1 cellular context compared by ENCODE assay signal in the genomic region with DNA sequence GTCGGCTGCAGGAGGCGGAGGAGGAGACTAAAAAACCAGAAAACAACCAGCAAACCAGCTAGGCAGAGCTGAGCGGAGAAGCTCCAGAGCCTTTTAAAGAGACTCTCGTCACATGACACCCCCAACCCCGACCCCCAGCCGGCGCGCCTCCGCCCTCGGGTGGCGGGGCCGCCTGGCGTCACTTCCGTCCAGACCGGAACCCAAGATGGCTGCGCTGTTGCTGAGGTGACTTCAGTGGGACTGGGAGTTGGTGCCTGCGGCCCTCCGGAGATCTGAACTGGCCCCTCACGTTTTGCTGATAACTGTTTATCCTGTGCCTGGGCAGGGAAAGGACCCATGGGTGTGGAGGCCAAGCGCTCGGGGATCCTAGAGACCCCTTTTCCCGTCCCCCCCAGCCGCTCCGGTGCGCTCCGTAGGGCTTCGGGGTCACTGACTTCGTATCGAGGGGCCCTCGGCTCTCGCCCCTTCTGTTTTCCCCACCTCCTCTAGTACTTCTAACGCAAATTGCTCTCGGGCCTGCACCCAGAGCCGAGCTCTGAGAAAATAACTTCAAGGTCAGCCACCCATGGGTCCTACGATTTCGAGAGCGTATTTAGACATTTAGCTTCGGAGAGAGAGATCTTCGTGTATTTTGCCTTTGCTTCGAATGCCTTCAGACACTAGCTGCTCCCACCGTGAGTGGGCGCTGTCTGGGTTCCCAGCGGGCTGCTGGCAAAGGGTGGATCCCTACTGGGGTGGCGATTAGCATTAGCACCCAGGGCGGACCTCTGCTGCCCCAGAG.
A peak's percentile ranks its signal among the peaks of the same experiment; 100 is the strongest.
TF ChIP-seq lines count a peak whose summit lies in the region.

A gene with protein sequence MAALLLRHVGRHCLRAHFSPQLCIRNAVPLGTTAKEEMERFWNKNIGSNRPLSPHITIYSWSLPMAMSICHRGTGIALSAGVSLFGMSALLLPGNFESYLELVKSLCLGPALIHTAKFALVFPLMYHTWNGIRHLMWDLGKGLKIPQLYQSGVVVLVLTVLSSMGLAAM (plus strand): TSS at position 181 of the 781 bp plus-strand sequence. CDS start 25 bp downstream, at position 206.

TF ChIP-seq in SK-N-SH, 30 proteins besides CTCF, POLR2A, EP300 and RAD21 (continued from another document):
- no peak for TF ChIP-seq FOXM1 (IDR thresholded peaks at IDR 0.05; ENCODE audit: low read depth)
- TF ChIP-seq, protein P1, sequence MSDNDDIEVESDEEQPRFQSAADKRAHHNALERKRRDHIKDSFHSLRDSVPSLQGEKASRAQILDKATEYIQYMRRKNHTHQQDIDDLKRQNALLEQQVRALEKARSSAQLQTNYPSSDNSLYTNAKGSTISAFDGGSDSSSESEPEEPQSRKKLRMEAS (IDR thresholded peaks at IDR 0.05; ENCODE audit: low read depth): peak; percentile 67
- TF ChIP-seq, protein P2, sequence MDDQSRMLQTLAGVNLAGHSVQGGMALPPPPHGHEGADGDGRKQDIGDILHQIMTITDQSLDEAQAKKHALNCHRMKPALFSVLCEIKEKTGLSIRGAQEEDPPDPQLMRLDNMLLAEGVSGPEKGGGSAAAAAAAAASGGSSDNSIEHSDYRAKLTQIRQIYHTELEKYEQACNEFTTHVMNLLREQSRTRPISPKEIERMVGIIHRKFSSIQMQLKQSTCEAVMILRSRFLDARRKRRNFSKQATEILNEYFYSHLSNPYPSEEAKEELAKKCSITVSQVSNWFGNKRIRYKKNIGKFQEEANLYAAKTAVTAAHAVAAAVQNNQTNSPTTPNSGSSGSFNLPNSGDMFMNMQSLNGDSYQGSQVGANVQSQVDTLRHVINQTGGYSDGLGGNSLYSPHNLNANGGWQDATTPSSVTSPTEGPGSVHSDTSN (IDR thresholded peaks at IDR 0.05): peak; percentile 28; the same call in 1 of the 2 replicates
- TF ChIP-seq, protein P3, sequence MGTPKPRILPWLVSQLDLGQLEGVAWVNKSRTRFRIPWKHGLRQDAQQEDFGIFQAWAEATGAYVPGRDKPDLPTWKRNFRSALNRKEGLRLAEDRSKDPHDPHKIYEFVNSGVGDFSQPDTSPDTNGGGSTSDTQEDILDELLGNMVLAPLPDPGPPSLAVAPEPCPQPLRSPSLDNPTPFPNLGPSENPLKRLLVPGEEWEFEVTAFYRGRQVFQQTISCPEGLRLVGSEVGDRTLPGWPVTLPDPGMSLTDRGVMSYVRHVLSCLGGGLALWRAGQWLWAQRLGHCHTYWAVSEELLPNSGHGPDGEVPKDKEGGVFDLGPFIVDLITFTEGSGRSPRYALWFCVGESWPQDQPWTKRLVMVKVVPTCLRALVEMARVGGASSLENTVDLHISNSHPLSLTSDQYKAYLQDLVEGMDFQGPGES (IDR thresholded peaks at IDR 0.05; ENCODE audit: low read depth, low read length): no peak
- peak; percentile 63; the same call in 1 of the 2 replicates for TF ChIP-seq MXI1 (IDR thresholded peaks at IDR 0.05; ENCODE audit: low read depth, low read length)
- TF ChIP-seq, protein P4, sequence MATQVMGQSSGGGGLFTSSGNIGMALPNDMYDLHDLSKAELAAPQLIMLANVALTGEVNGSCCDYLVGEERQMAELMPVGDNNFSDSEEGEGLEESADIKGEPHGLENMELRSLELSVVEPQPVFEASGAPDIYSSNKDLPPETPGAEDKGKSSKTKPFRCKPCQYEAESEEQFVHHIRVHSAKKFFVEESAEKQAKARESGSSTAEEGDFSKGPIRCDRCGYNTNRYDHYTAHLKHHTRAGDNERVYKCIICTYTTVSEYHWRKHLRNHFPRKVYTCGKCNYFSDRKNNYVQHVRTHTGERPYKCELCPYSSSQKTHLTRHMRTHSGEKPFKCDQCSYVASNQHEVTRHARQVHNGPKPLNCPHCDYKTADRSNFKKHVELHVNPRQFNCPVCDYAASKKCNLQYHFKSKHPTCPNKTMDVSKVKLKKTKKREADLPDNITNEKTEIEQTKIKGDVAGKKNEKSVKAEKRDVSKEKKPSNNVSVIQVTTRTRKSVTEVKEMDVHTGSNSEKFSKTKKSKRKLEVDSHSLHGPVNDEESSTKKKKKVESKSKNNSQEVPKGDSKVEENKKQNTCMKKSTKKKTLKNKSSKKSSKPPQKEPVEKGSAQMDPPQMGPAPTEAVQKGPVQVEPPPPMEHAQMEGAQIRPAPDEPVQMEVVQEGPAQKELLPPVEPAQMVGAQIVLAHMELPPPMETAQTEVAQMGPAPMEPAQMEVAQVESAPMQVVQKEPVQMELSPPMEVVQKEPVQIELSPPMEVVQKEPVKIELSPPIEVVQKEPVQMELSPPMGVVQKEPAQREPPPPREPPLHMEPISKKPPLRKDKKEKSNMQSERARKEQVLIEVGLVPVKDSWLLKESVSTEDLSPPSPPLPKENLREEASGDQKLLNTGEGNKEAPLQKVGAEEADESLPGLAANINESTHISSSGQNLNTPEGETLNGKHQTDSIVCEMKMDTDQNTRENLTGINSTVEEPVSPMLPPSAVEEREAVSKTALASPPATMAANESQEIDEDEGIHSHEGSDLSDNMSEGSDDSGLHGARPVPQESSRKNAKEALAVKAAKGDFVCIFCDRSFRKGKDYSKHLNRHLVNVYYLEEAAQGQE (IDR thresholded peaks at IDR 0.05; ENCODE audit: low read depth, low read length): peak; percentile 52
- no peak for TF ChIP-seq NFIC (IDR thresholded peaks at IDR 0.05; ENCODE audit: borderline replicate concordance)
- TF ChIP-seq SIN3A (IDR thresholded peaks at IDR 0.05; ENCODE audit: borderline replicate concordance, low read depth, low read length): 0 out of 2 replicates have a peak, but pooled peaks have one; percentile 69
- peak; percentile 92 for TF ChIP-seq TAF1 (IDR thresholded peaks at IDR 0.05; ENCODE audit: borderline replicate concordance, low read depth, low read length)
- TF ChIP-seq, protein P5, sequence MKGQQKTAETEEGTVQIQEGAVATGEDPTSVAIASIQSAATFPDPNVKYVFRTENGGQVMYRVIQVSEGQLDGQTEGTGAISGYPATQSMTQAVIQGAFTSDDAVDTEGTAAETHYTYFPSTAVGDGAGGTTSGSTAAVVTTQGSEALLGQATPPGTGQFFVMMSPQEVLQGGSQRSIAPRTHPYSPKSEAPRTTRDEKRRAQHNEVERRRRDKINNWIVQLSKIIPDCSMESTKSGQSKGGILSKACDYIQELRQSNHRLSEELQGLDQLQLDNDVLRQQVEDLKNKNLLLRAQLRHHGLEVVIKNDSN (IDR thresholded peaks at IDR 0.05; ENCODE audit: borderline replicate concordance, low read depth): peak; percentile 93
- peak; percentile 97 for TF ChIP-seq POLR2AphosphoS5 (IDR thresholded peaks at IDR 0.05; ENCODE audit: low read depth, low read length)
TF ChIP-seq in SK-N-SH: peak in this region for 14.
